ENCODE assay signal across 13 cellular contexts in genomic region chr2:24586955-24587354, GRCh38.
DNase-seq lines count a peak whose midpoint lies in the region; ATAC-seq and TF ChIP-seq lines count a peak whose summit lies in the region.
"Had no signal": no experiment of that assay in that cellular context is flagged by ENCODE, and none has a peak within 500 bp of the region (broad histone marks: within the 10 kb centered on the region; RNA-seq: fewer than 3 reads in every experiment).

No MANE protein-coding gene starts in this region.

- H3K4me1 ChIP-seq in OCI-LY1 (ENCODE audit: insufficient read depth, low read length, severe bottlenecking): peaks cover 24% of the 10 kb centered on the region

- H3K4me3 Mint-ChIP-seq in stimulated activated naive CD8-positive, alpha-beta T cell treated with anti-CD3 and anti-CD28 coated beads, Interleukin-15, Interleukin-2, amounts not matched to agents 100 ng/mL and 50 ng/mL, for 24 hours: peak overlapping the region; percentile 50

- peak overlapping the region; percentile 53 for H3K27ac Mint-ChIP-seq in stimulated activated naive CD8-positive, alpha-beta T cell treated with anti-CD3 and anti-CD28 coated beads, Interleukin-15, Interleukin-2, amounts not matched to agents 100 ng/mL and 50 ng/mL, for 24 hours

- peak; percentile 70 for ATAC-seq in HG02588 (IDR thresholded peaks at IDR 0.05; ENCODE audit: unreplicated experiment)
- ATAC-seq: Right ventricle myocardium inferior had no signal

- H3K9me2 ChIP-seq in OCI-LY1 (ENCODE audit: low read depth, low read length): no peaks in the 10 kb centered on the region

- H3K4me2 ChIP-seq in OCI-LY1 (ENCODE audit: low read length): 0 out of 2 replicates have a peak overlapping the region, but pooled peaks have one; percentile 7

- peaks cover 52% of the 10 kb centered on the region for H3K4me1 Mint-ChIP-seq in stimulated activated naive CD8-positive, alpha-beta T cell treated with anti-CD3 and anti-CD28 coated beads, Interleukin-15, Interleukin-2, amounts not matched to agents 100 ng/mL and 50 ng/mL, for 24 hours (ENCODE audit: low read depth)

- H3K27me3 ChIP-seq in OCI-LY1 (ENCODE audit: insufficient read depth, low read length): no peaks in the 10 kb centered on the region
- H3K27me3 ChIP-seq: dorsolateral prefrontal cortex had no signal

- no peaks in the 10 kb centered on the region for H3F3A ChIP-seq in OCI-LY1 (ENCODE audit: insufficient read depth, low read length)

- peaks cover 45% of the 10 kb centered on the region for H3K36me3 Mint-ChIP-seq in stimulated activated naive CD8-positive, alpha-beta T cell treated with anti-CD3 and anti-CD28 coated beads, Interleukin-15, Interleukin-2, amounts not matched to agents 100 ng/mL and 50 ng/mL, for 24 hours (ENCODE audit: low read depth)

- H3K4me3 ChIP-seq in OCI-LY1 (ENCODE audit: low read depth, low read length, poor library complexity, severe bottlenecking): no peak overlapping the region
- H3K4me3 ChIP-seq: dorsolateral prefrontal cortex had no signal

- DNase-seq in stimulated activated CD4-positive, alpha-beta T cell treated with anti-CD3 and anti-CD28 coated beads, Interleukin-15, amount 100 ng/mL, for 24 hours: peak; percentile 30
- no peak for DNase-seq in stimulated activated CD4-positive, alpha-beta T cell treated with anti-CD3 and anti-CD28 coated beads, Interleukin-4, amount 100 ng/mL, for 4 hours
- DNase-seq in 8988T (no peak), NCI-H2171 (lab: John Stamatoyannopoulos, UW) (no peak)
- no peak for DNase-seq in activated CD4-positive, CD25-positive, alpha-beta regulatory T cell (lab: John Stamatoyannopoulos, UW)
- DNase-seq: activated CD8-positive, alpha-beta memory T cell treated with anti-CD3 and anti-CD28 coated beads, Interleukin-2, amount 50 U/mL, for 48 hours; AML-193; dorsolateral prefrontal cortex; stimulated activated CD4-positive, alpha-beta T cell treated with anti-CD3 and anti-CD28 coated beads, Interleukin-4, amount 100 ng/mL, for 1 hour had no signal

- H3K9me3 Mint-ChIP-seq in stimulated activated naive CD8-positive, alpha-beta T cell treated with anti-CD3 and anti-CD28 coated beads, Interleukin-15, Interleukin-2, amounts not matched to agents 100 ng/mL and 50 ng/mL, for 24 hours: no peaks in the 10 kb centered on the region

- H3K79me2 ChIP-seq in OCI-LY1 (ENCODE audit: insufficient read depth, low read length): no peaks in the 10 kb centered on the region

- H3K27ac ChIP-seq in OCI-LY1 (ENCODE audit: low read depth, low read length, poor library complexity, severe bottlenecking): peak overlapping the region; percentile 62
- H3K27ac ChIP-seq: dorsolateral prefrontal cortex had no signal

- no peaks in the 10 kb centered on the region for H4K20me1 ChIP-seq in OCI-LY1 (ENCODE audit: insufficient read depth, low read length)

- no peak overlapping the region for H3K9ac ChIP-seq in OCI-LY1 (ENCODE audit: low read length)

- H3K9me3 ChIP-seq in OCI-LY1 (ENCODE audit: low read length): no peaks in the 10 kb centered on the region

- no peaks in the 10 kb centered on the region for H3K36me3 ChIP-seq in OCI-LY1 (ENCODE audit: insufficient read depth, low read length)

- no peaks in the 10 kb centered on the region for H3K27me3 Mint-ChIP-seq in stimulated activated naive CD8-positive, alpha-beta T cell treated with anti-CD3 and anti-CD28 coated beads, Interleukin-15, Interleukin-2, amounts not matched to agents 100 ng/mL and 50 ng/mL, for 24 hours

- TF ChIP-seq CTCF in OCI-LY1 (IDR thresholded peaks at IDR 0.05; ENCODE audit: low read length): no peak

- H2AFZ ChIP-seq in OCI-LY1 (ENCODE audit: low read length): no peak overlapping the region
